In the genomic region with DNA sequence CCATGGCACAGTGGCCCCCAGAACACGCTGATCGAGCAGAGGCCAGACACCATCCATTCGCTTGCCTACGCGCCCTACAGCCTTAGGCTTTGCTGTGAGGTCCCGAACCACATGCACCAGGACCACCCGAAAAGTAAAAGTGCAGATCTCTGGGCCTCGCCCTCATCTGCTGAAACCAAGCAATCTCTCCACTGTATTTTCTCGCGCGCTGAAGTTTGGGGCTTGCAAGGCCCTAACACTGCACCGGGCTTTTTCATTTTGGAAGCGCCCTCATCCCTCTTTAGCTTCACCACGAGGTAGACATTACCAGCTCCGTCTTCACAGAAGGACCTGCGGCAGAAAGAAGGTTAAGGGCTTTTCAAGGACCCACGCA, we compare ENCODE assay signal across 1 cellular context.
TF ChIP-seq lines count a peak whose summit lies in the region.

No MANE protein-coding gene starts in this region.

TF ChIP-seq in HepG2, 621 proteins besides CTCF, POLR2A, EP300 and RAD21:
- TF ChIP-seq SIN3A (IDR thresholded peaks at IDR 0.05; ENCODE audit: borderline replicate concordance, low read depth, low read length) (no peak), SMC3 (IDR thresholded peaks at IDR 0.05; ENCODE audit: low read length) (no peak), TOPORS (CRISPR knock-in tag; IDR thresholded peaks at IDR 0.05) (no peak), RARG (CRISPR knock-in tag; IDR thresholded peaks at IDR 0.05; ENCODE audit: low read depth) (no peak)
